10 cellular contexts compared by ENCODE assay signal in the genomic region with DNA sequence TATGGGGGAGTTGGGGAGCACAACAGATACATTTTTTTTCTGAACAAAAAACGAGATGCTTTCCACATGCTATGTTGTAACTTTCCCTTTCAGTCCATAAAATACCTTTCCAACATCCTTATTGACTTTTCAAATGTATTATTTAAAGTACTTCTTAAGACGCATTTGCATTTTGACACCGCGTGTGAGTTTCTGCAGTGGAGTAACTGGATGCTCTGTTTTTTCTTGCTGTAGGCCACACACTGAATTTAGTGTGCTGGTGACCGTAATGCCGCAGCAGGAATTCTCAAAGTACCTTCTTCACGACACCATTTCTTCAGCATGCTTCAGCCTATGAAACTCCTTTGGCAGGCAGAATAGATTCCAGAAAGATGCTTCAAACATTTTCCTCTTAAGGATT.
"Had no signal": no experiment of that assay in that cellular context is flagged by ENCODE, and none has a peak within 500 bp of the region (broad histone marks: within the 10 kb centered on the region; RNA-seq: fewer than 3 reads in every experiment).

No MANE protein-coding gene starts in this region.

- H2AFZ ChIP-seq: GM23248 had no signal

- H3K9me3 ChIP-seq: HAP-1 had no signal

- ATAC-seq: GM23338, HCT116 had no signal

- H3K4me2 ChIP-seq: GM23338 had no signal

- H3K4me3 ChIP-seq: GM23248, GM23338, HAP-1 had no signal

- H3K36me3 ChIP-seq: HAP-1 had no signal

- H3K27ac ChIP-seq: GM23248 had no signal

- H3K9ac ChIP-seq: GM23248 had no signal

- FAIRE-seq: H54 had no signal

- DNase-seq: GM23248, GOT3, H7, H9, HCEC 1CT, HFFc6 had no signal

- H3K4me1 ChIP-seq: HAP-1 had no signal
